In the genomic region with DNA sequence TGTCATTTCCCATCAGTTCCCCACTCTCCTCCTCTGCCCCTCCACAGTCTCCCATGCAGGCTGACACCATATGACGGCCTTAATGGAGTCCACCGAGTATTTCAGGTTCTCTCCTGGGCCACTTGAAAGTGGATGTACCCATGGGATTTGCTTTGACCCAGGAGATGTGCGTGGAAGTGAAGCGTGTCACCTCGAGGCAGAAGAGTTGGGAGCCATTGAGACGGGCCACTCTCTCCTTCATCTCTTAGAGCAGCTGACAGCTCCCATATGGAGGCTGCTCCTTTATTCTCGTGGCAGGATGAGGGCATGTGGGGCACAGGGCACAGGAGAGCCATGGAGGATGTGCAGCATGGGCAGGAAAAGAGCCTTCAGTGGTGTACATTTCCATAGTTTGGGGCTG, we compare ENCODE assay signal across 6 cellular contexts.
DNase-seq lines count a peak whose midpoint lies in the region; ATAC-seq and TF ChIP-seq lines count a peak whose summit lies in the region.
"Not testable (repeated sequence)": the region's sequence is repeated elsewhere in the genome, so short reads cannot be mapped to it uniquely, and the experiment has no call there.

No MANE protein-coding gene starts in this region.

- not testable (repeated sequence) for H3K9me3 ChIP-seq in RWPE2 (ENCODE audit: severe bottlenecking); mammary epithelial cell (replicated peaks; ENCODE audit: insufficient read depth, low read length); spleen

- CTCF ChIA-PET in mammary epithelial cell (lab: Charles Lee; ENCODE audit: low non-redundant PET), result not testable (repeated sequence)

- not testable (repeated sequence) for H3K4me3 ChIP-seq in RWPE2 (ENCODE audit: severe bottlenecking); mammary epithelial cell (replicated peaks in 1 of 3; ENCODE audit: insufficient read depth in 1 of 3, low read depth in 2 of 3, low read length in 3 of 3); spleen

- H3K4me2 ChIP-seq in mammary epithelial cell (ENCODE audit: insufficient read depth, low read depth, low read length), result not testable (repeated sequence)

- H4K20me1 ChIP-seq in mammary epithelial cell (ENCODE audit: insufficient read depth, low read length), result not testable (repeated sequence)

- ATAC-seq in RWPE2 (ENCODE audit: low read depth); left cardiac atrium: not testable (repeated sequence)

- in situ Hi-C loops in mammary epithelial cell (cut with MboI; ENCODE audit: low sequenced_read_pairs in 2 of 2), result not testable (repeated sequence)

- H3K27ac ChIP-seq in RWPE2 (ENCODE audit: poor library complexity, severe bottlenecking); mammary epithelial cell (ENCODE audit: insufficient read depth, low read depth, low read length); spleen: not testable (repeated sequence)

- not testable (repeated sequence) for H3K27me3 ChIP-seq in RWPE2 (ENCODE audit: insufficient read depth, poor library complexity, severe bottlenecking); mammary epithelial cell (ENCODE audit: insufficient read depth, low read length); spleen (replicated peaks in 1 of 7)

- not testable (repeated sequence) for H3K79me2 ChIP-seq in mammary epithelial cell (ENCODE audit: insufficient read depth, low read length)

- DNase-seq in RWPE2 (ENCODE audit: low spot score), result peak; percentile 7
- DNase-seq in activated effector memory CD4-positive, alpha-beta T cell treated with anti-CD3 and anti-CD28 coated beads, Interleukin-2, amount 50 U/mL, for 16 hours, result peak; percentile 50
- DNase-seq in mammary epithelial cell, result not testable (repeated sequence)
- DNase-seq in left cardiac atrium, result peak; percentile 3
- DNase-seq in mesenteric fat pad (ENCODE audit: low spot score), result peak; percentile 55
- DNase-seq in spleen, result peak; percentile 34

- H3K4me1 ChIP-seq in RWPE2 (ENCODE audit: insufficient read depth, poor library complexity, severe bottlenecking); mammary epithelial cell (ENCODE audit: insufficient read depth, low read length); spleen: not testable (repeated sequence)

- not testable (repeated sequence) for TF ChIP-seq POLR2A in spleen (IDR thresholded peaks at IDR 0.05)

- not testable (repeated sequence) for H3K9ac ChIP-seq in mammary epithelial cell (ENCODE audit: insufficient read depth, low read length)

- 100% methylated on average over 3 of the region's 7 CpGs for WGBS in mammary epithelial cell (ENCODE audit: low coverage, missing lambda C conversion rate)
- WGBS in spleen, 5 donors, result 91 to 93% (median 93%) methylated on average over 4 of the region's 7 CpGs; no CpG with 5 or more reads in 2 of the 5 donors

- not testable (repeated sequence) for TF ChIP-seq CTCF in RWPE2 (IDR thresholded peaks at IDR 0.05; ENCODE audit: poor library complexity, severe bottlenecking); mammary epithelial cell (conservative IDR thresholded peaks at IDR 0.05 in 1 of 2, IDR thresholded peaks at IDR 0.05 in 1 of 2; ENCODE audit: extremely low read depth in 1 of 2, insufficient read depth in 1 of 2, low read depth in 1 of 2, low read length in 2 of 2); spleen (IDR thresholded peaks at IDR 0.05 in 8 of 11, conservative IDR thresholded peaks at IDR 0.05 in 3 of 11)

- dilution Hi-C loops in mammary epithelial cell (cut with HindIII; ENCODE audit: low sequenced_read_pairs), result not testable (repeated sequence)

- H2AFZ ChIP-seq in mammary epithelial cell (ENCODE audit: low read depth, low read length), result not testable (repeated sequence)

- H3K36me3 ChIP-seq in RWPE2 (ENCODE audit: low read depth); mammary epithelial cell (ENCODE audit: insufficient read depth, low read length); spleen: not testable (repeated sequence)

- TSS peak; percentile 15 for BruUV-seq in mammary epithelial cell (replicated peaks; lab: Mats Ljungman, UMichigan)

- intact Hi-C loops in mammary epithelial cell (cut with micrococcal nuclease); left cardiac atrium (cut with DNase I); spleen (cut with DNase I; ENCODE audit: low total_unique reads): not testable (repeated sequence)
